1 cellular context compared by ENCODE assay signal in genomic region chr2:111121873-111122630, GRCh38.
TF ChIP-seq lines count a peak whose summit lies in the region.

No MANE protein-coding gene starts in this region.

TF ChIP-seq in HepG2, 621 proteins besides CTCF, POLR2A, EP300 and RAD21 (continued from another document and continues in another):
- 0 out of 2 replicates have a peak, but pooled peaks have one; percentile 2 for TF ChIP-seq TFE3 (CRISPR knock-in tag; IDR thresholded peaks at IDR 0.05)
- no peak for TF ChIP-seq SIX1 (CRISPR knock-in tag; IDR thresholded peaks at IDR 0.05; ENCODE audit: borderline replicate concordance)
- TF ChIP-seq ZNF605 (CRISPR knock-in tag; IDR thresholded peaks at IDR 0.05) = peak; percentile 71
- TF ChIP-seq SKIL (CRISPR knock-in tag; IDR thresholded peaks at IDR 0.05; ENCODE audit: borderline replicate concordance) = peak; percentile 59; the same call in 1 of the 2 replicates
- TF ChIP-seq ZNF639 (CRISPR knock-in tag; conservative IDR thresholded peaks at IDR 0.05) = no peak; the same call in none of the 2 replicates
- peak; percentile 50 for TF ChIP-seq ZBTB14 (CRISPR knock-in tag; IDR thresholded peaks at IDR 0.05)
- no peak for TF ChIP-seq ZNF510 (CRISPR knock-in tag; IDR thresholded peaks at IDR 0.05; ENCODE audit: low read depth)
- no peak for TF ChIP-seq MXD3 (CRISPR knock-in tag; IDR thresholded peaks at IDR 0.05)
- TF ChIP-seq CHCHD3 (CRISPR knock-in tag; IDR thresholded peaks at IDR 0.05) = 0 out of 2 replicates have a peak, but pooled peaks have one; percentile 61
- no peak for TF ChIP-seq NFATC3 (CRISPR knock-in tag; IDR thresholded peaks at IDR 0.05)
- TF ChIP-seq SIX4 (CRISPR knock-in tag; IDR thresholded peaks at IDR 0.05) = 0 out of 2 replicates have a peak, but pooled peaks have one; percentile 11
- no peak for TF ChIP-seq XRCC5 (optimal IDR thresholded peaks at IDR 0.05; ENCODE audit: low read length)
- TF ChIP-seq ARNTL (CRISPR knock-in tag; IDR thresholded peaks at IDR 0.05) = peak; percentile 15; the same call in 1 of the 2 replicates
- no peak for TF ChIP-seq ETV5 (CRISPR knock-in tag; IDR thresholded peaks at IDR 0.05; ENCODE audit: borderline replicate concordance)
- TF ChIP-seq ZNF30 (CRISPR knock-in tag; IDR thresholded peaks at IDR 0.05) = no peak
- TF ChIP-seq ZNF317 (CRISPR knock-in tag; IDR thresholded peaks at IDR 0.05) = peak; percentile 75
- no peak for TF ChIP-seq ZNF782 (CRISPR knock-in tag; IDR thresholded peaks at IDR 0.05; ENCODE audit: borderline replicate concordance)
- no peak for TF ChIP-seq SMC3 (IDR thresholded peaks at IDR 0.05; ENCODE audit: low read length)
- TF ChIP-seq ATF5 (CRISPR knock-in tag; IDR thresholded peaks at IDR 0.05; ENCODE audit: low read depth) = no peak
- no peak for TF ChIP-seq ZBTB34 (CRISPR knock-in tag; IDR thresholded peaks at IDR 0.05)
- TF ChIP-seq ZNF296 (CRISPR knock-in tag; conservative IDR thresholded peaks at IDR 0.05) = no peak; the same call in 1 of the 2 replicates
- TF ChIP-seq ZBTB1 (CRISPR knock-in tag; IDR thresholded peaks at IDR 0.05; ENCODE audit: borderline replicate concordance) = no peak
- TF ChIP-seq ZNF354B (CRISPR knock-in tag; IDR thresholded peaks at IDR 0.05) = no peak
- TF ChIP-seq ZNF792 (CRISPR knock-in tag; IDR thresholded peaks at IDR 0.05) = no peak
- no peak; the same call in 1 of the 2 replicates for TF ChIP-seq RARA (CRISPR knock-in tag; IDR thresholded peaks at IDR 0.05)
- TF ChIP-seq ZFP1 (CRISPR knock-in tag; IDR thresholded peaks at IDR 0.05) = no peak
- peak; percentile 70 for TF ChIP-seq ZMYM4 (CRISPR knock-in tag; IDR thresholded peaks at IDR 0.05)
- TF ChIP-seq ZNF563 (CRISPR knock-in tag; IDR thresholded peaks at IDR 0.05) = peak; percentile 53; the same call in 1 of the 2 replicates
- 0 out of 2 replicates have a peak, but pooled peaks have one; percentile 20 for TF ChIP-seq NFAT5 (CRISPR knock-in tag; IDR thresholded peaks at IDR 0.05)
- no peak for TF ChIP-seq REXO4 (CRISPR knock-in tag; IDR thresholded peaks at IDR 0.05; ENCODE audit: borderline replicate concordance)
- 0 out of 2 replicates have a peak, but pooled peaks have one; percentile 60 for TF ChIP-seq ZBTB26 (CRISPR knock-in tag; IDR thresholded peaks at IDR 0.05; ENCODE audit: borderline replicate concordance)
- TF ChIP-seq ZNF850 (CRISPR knock-in tag; conservative IDR thresholded peaks at IDR 0.05) = peak; percentile 86
- peak; percentile 92 for TF ChIP-seq SNAPC4 (CRISPR knock-in tag; IDR thresholded peaks at IDR 0.05)
- TF ChIP-seq ZNF367 (CRISPR knock-in tag; IDR thresholded peaks at IDR 0.05; ENCODE audit: borderline replicate concordance) = peak; percentile 74; the same call in 1 of the 2 replicates
- TF ChIP-seq MLLT10 (CRISPR knock-in tag; IDR thresholded peaks at IDR 0.05) = no peak
- no peak for TF ChIP-seq ELK4 (CRISPR knock-in tag; IDR thresholded peaks at IDR 0.05; ENCODE audit: borderline replicate concordance)
- no peak for TF ChIP-seq PAF1 (CRISPR knock-in tag; IDR thresholded peaks at IDR 0.05)
